In the genomic region with DNA sequence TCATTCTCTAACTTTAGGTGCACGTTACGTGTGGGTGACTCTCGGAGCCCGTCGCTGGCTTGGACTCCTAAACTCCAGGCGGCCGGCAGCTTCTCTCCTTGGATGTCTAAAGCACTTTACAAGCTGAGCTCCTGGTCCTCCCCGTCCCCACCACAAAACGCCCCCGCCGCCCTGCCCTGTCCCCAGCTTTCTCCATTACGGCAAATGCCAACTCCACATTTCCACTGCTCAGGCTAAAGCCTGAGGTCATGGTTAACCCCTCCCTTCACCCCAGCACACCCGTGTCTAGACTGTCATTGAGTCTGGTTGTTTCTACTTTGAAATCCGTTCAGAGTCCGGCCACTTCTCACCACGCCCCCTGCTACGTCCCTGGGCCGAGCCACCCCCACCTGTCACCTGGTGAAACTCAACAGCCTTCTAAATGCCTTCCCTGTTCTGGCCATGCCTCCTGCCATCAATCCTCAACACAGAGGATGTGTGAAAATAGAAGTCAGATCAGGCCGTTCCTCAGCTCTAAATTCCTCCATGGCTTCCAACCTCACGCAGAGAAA, we compare ENCODE assay signal across 1 cellular context.
TF ChIP-seq lines count a peak whose summit lies in the region.

No MANE protein-coding gene starts in this region.

TF ChIP-seq in HepG2, 621 proteins besides CTCF, POLR2A, EP300 and RAD21 (continued from another document and continues in another):
- TF ChIP-seq, protein P1, sequence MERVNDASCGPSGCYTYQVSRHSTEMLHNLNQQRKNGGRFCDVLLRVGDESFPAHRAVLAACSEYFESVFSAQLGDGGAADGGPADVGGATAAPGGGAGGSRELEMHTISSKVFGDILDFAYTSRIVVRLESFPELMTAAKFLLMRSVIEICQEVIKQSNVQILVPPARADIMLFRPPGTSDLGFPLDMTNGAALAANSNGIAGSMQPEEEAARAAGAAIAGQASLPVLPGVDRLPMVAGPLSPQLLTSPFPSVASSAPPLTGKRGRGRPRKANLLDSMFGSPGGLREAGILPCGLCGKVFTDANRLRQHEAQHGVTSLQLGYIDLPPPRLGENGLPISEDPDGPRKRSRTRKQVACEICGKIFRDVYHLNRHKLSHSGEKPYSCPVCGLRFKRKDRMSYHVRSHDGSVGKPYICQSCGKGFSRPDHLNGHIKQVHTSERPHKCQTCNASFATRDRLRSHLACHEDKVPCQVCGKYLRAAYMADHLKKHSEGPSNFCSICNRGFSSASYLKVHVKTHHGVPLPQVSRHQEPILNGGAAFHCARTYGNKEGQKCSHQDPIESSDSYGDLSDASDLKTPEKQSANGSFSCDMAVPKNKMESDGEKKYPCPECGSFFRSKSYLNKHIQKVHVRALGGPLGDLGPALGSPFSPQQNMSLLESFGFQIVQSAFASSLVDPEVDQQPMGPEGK (CRISPR knock-in tag; IDR thresholded peaks at IDR 0.05) = peak; percentile 35; the same call in 1 of the 2 replicates
- peak; percentile 81; the same call in 1 of the 2 replicates for TF ChIP-seq SPEN (CRISPR knock-in tag; IDR thresholded peaks at IDR 0.05; ENCODE audit: low read depth)
- TF ChIP-seq, protein P2, sequence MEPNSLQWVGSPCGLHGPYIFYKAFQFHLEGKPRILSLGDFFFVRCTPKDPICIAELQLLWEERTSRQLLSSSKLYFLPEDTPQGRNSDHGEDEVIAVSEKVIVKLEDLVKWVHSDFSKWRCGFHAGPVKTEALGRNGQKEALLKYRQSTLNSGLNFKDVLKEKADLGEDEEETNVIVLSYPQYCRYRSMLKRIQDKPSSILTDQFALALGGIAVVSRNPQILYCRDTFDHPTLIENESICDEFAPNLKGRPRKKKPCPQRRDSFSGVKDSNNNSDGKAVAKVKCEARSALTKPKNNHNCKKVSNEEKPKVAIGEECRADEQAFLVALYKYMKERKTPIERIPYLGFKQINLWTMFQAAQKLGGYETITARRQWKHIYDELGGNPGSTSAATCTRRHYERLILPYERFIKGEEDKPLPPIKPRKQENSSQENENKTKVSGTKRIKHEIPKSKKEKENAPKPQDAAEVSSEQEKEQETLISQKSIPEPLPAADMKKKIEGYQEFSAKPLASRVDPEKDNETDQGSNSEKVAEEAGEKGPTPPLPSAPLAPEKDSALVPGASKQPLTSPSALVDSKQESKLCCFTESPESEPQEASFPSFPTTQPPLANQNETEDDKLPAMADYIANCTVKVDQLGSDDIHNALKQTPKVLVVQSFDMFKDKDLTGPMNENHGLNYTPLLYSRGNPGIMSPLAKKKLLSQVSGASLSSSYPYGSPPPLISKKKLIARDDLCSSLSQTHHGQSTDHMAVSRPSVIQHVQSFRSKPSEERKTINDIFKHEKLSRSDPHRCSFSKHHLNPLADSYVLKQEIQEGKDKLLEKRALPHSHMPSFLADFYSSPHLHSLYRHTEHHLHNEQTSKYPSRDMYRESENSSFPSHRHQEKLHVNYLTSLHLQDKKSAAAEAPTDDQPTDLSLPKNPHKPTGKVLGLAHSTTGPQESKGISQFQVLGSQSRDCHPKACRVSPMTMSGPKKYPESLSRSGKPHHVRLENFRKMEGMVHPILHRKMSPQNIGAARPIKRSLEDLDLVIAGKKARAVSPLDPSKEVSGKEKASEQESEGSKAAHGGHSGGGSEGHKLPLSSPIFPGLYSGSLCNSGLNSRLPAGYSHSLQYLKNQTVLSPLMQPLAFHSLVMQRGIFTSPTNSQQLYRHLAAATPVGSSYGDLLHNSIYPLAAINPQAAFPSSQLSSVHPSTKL (CRISPR knock-in tag; IDR thresholded peaks at IDR 0.05) = peak; percentile 55
- peak; percentile 94 for TF ChIP-seq ZSCAN29 (CRISPR knock-in tag; conservative IDR thresholded peaks at IDR 0.05)
- TF ChIP-seq, protein P3, sequence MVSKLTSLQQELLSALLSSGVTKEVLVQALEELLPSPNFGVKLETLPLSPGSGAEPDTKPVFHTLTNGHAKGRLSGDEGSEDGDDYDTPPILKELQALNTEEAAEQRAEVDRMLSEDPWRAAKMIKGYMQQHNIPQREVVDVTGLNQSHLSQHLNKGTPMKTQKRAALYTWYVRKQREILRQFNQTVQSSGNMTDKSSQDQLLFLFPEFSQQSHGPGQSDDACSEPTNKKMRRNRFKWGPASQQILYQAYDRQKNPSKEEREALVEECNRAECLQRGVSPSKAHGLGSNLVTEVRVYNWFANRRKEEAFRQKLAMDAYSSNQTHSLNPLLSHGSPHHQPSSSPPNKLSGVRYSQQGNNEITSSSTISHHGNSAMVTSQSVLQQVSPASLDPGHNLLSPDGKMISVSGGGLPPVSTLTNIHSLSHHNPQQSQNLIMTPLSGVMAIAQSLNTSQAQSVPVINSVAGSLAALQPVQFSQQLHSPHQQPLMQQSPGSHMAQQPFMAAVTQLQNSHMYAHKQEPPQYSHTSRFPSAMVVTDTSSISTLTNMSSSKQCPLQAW (CRISPR knock-in tag; IDR thresholded peaks at IDR 0.05) = peak; percentile 51
- TF ChIP-seq HNRNPL (IDR thresholded peaks at IDR 0.05; ENCODE audit: low read depth, low read length) = no peak
- peak; percentile 18; the same call in 1 of the 2 replicates for TF ChIP-seq RXRA (CRISPR knock-in tag; IDR thresholded peaks at IDR 0.05)
- TF ChIP-seq ZNF24 (IDR thresholded peaks at IDR 0.05) = no peak
- TF ChIP-seq SOX13 (IDR thresholded peaks at IDR 0.05) = no peak
- TF ChIP-seq SOX13 (CRISPR knock-in tag; conservative IDR thresholded peaks at IDR 0.05 in 1 of 2, IDR thresholded peaks at IDR 0.05 in 1 of 2) = peak in 1 of 2 experiments; percentile 46; a peak in 2 of 4 replicates
- no peak for TF ChIP-seq U2AF1 (optimal IDR thresholded peaks at IDR 0.05; ENCODE audit: low read depth, low read length)
- TF ChIP-seq MEIS2 (CRISPR knock-in tag; IDR thresholded peaks at IDR 0.05) = peak; percentile 63; the same call in 1 of the 2 replicates
- no peak for TF ChIP-seq ZNF124 (CRISPR knock-in tag; IDR thresholded peaks at IDR 0.05)
- TF ChIP-seq NFATC3 (CRISPR knock-in tag; IDR thresholded peaks at IDR 0.05) = no peak
- TF ChIP-seq FOXA3 (CRISPR knock-in tag; IDR thresholded peaks at IDR 0.05) = peak; percentile 25; the same call in 1 of the 2 replicates
- TF ChIP-seq, protein P4, sequence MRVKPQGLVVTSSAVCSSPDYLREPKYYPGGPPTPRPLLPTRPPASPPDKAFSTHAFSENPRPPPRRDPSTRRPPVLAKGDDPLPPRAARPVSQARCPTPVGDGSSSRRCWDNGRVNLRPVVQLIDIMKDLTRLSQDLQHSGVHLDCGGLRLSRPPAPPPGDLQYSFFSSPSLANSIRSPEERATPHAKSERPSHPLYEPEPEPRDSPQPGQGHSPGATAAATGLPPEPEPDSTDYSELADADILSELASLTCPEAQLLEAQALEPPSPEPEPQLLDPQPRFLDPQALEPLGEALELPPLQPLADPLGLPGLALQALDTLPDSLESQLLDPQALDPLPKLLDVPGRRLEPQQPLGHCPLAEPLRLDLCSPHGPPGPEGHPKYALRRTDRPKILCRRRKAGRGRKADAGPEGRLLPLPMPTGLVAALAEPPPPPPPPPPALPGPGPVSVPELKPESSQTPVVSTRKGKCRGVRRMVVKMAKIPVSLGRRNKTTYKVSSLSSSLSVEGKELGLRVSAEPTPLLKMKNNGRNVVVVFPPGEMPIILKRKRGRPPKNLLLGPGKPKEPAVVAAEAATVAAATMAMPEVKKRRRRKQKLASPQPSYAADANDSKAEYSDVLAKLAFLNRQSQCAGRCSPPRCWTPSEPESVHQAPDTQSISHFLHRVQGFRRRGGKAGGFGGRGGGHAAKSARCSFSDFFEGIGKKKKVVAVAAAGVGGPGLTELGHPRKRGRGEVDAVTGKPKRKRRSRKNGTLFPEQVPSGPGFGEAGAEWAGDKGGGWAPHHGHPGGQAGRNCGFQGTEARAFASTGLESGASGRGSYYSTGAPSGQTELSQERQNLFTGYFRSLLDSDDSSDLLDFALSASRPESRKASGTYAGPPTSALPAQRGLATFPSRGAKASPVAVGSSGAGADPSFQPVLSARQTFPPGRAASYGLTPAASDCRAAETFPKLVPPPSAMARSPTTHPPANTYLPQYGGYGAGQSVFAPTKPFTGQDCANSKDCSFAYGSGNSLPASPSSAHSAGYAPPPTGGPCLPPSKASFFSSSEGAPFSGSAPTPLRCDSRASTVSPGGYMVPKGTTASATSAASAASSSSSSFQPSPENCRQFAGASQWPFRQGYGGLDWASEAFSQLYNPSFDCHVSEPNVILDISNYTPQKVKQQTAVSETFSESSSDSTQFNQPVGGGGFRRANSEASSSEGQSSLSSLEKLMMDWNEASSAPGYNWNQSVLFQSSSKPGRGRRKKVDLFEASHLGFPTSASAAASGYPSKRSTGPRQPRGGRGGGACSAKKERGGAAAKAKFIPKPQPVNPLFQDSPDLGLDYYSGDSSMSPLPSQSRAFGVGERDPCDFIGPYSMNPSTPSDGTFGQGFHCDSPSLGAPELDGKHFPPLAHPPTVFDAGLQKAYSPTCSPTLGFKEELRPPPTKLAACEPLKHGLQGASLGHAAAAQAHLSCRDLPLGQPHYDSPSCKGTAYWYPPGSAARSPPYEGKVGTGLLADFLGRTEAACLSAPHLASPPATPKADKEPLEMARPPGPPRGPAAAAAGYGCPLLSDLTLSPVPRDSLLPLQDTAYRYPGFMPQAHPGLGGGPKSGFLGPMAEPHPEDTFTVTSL (CRISPR knock-in tag; IDR thresholded peaks at IDR 0.05; ENCODE audit: borderline replicate concordance) = peak; percentile 33; the same call in 1 of the 2 replicates
- TF ChIP-seq SALL2 (CRISPR knock-in tag; IDR thresholded peaks at IDR 0.05) = 0 out of 2 replicates have a peak, but pooled peaks have one; percentile 26
- no peak for TF ChIP-seq MZF1 (CRISPR knock-in tag; IDR thresholded peaks at IDR 0.05; ENCODE audit: borderline replicate concordance)
- TF ChIP-seq NRL (CRISPR knock-in tag; IDR thresholded peaks at IDR 0.05; ENCODE audit: borderline replicate concordance) = no peak
- TF ChIP-seq NCOR1 (IDR thresholded peaks at IDR 0.05; ENCODE audit: borderline replicate concordance, low read length) = peak; percentile 88; the same call in 1 of the 2 replicates
- TF ChIP-seq, protein P5, sequence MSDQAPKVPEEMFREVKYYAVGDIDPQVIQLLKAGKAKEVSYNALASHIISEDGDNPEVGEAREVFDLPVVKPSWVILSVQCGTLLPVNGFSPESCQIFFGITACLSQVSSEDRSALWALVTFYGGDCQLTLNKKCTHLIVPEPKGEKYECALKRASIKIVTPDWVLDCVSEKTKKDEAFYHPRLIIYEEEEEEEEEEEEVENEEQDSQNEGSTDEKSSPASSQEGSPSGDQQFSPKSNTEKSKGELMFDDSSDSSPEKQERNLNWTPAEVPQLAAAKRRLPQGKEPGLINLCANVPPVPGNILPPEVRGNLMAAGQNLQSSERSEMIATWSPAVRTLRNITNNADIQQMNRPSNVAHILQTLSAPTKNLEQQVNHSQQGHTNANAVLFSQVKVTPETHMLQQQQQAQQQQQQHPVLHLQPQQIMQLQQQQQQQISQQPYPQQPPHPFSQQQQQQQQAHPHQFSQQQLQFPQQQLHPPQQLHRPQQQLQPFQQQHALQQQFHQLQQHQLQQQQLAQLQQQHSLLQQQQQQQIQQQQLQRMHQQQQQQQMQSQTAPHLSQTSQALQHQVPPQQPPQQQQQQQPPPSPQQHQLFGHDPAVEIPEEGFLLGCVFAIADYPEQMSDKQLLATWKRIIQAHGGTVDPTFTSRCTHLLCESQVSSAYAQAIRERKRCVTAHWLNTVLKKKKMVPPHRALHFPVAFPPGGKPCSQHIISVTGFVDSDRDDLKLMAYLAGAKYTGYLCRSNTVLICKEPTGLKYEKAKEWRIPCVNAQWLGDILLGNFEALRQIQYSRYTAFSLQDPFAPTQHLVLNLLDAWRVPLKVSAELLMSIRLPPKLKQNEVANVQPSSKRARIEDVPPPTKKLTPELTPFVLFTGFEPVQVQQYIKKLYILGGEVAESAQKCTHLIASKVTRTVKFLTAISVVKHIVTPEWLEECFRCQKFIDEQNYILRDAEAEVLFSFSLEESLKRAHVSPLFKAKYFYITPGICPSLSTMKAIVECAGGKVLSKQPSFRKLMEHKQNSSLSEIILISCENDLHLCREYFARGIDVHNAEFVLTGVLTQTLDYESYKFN (CRISPR knock-in tag; conservative IDR thresholded peaks at IDR 0.05) = peak; percentile 39; the same call in 1 of the 2 replicates
- TF ChIP-seq KDM6A (CRISPR knock-in tag; IDR thresholded peaks at IDR 0.05; ENCODE audit: low read depth) = no peak
- no peak for TF ChIP-seq ZNF839 (CRISPR knock-in tag; IDR thresholded peaks at IDR 0.05; ENCODE audit: borderline replicate concordance)
- peak; percentile 65 for TF ChIP-seq RARA (CRISPR knock-in tag; IDR thresholded peaks at IDR 0.05)
- no peak for TF ChIP-seq NFIC (IDR thresholded peaks at IDR 0.05; ENCODE audit: low read length)
- TF ChIP-seq SMYD3 (CRISPR knock-in tag; IDR thresholded peaks at IDR 0.05) = 0 out of 2 replicates have a peak, but pooled peaks have one; percentile 17
- TF ChIP-seq, protein P6, sequence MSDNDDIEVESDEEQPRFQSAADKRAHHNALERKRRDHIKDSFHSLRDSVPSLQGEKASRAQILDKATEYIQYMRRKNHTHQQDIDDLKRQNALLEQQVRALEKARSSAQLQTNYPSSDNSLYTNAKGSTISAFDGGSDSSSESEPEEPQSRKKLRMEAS (IDR thresholded peaks at IDR 0.05) = peak; percentile 41; the same call in 1 of the 2 replicates
- TF ChIP-seq DMAP1 (CRISPR knock-in tag; IDR thresholded peaks at IDR 0.05) = no peak
- TF ChIP-seq, protein P7, sequence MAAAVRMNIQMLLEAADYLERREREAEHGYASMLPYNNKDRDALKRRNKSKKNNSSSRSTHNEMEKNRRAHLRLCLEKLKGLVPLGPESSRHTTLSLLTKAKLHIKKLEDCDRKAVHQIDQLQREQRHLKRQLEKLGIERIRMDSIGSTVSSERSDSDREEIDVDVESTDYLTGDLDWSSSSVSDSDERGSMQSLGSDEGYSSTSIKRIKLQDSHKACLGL (CRISPR knock-in tag; IDR thresholded peaks at IDR 0.05) = 0 out of 2 replicates have a peak, but pooled peaks have one; percentile 46
- TF ChIP-seq ASH2L (IDR thresholded peaks at IDR 0.05; ENCODE audit: insufficient read length, low read depth, low read length) = peak; percentile 27
- 0 out of 2 replicates have a peak, but pooled peaks have one; percentile 24 for TF ChIP-seq MIER3 (CRISPR knock-in tag; IDR thresholded peaks at IDR 0.05; ENCODE audit: borderline replicate concordance)
- TF ChIP-seq, protein P8, sequence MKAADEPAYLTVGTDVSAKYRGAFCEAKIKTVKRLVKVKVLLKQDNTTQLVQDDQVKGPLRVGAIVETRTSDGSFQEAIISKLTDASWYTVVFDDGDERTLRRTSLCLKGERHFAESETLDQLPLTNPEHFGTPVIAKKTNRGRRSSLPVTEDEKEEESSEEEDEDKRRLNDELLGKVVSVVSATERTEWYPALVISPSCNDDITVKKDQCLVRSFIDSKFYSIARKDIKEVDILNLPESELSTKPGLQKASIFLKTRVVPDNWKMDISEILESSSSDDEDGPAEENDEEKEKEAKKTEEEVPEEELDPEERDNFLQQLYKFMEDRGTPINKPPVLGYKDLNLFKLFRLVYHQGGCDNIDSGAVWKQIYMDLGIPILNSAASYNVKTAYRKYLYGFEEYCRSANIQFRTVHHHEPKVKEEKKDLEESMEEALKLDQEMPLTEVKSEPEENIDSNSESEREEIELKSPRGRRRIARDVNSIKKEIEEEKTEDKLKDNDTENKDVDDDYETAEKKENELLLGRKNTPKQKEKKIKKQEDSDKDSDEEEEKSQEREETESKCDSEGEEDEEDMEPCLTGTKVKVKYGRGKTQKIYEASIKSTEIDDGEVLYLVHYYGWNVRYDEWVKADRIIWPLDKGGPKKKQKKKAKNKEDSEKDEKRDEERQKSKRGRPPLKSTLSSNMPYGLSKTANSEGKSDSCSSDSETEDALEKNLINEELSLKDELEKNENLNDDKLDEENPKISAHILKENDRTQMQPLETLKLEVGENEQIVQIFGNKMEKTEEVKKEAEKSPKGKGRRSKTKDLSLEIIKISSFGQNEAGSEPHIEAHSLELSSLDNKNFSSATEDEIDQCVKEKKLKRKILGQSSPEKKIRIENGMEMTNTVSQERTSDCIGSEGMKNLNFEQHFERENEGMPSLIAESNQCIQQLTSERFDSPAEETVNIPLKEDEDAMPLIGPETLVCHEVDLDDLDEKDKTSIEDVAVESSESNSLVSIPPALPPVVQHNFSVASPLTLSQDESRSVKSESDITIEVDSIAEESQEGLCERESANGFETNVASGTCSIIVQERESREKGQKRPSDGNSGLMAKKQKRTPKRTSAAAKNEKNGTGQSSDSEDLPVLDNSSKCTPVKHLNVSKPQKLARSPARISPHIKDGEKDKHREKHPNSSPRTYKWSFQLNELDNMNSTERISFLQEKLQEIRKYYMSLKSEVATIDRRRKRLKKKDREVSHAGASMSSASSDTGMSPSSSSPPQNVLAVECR (CRISPR knock-in tag; IDR thresholded peaks at IDR 0.05; ENCODE audit: borderline replicate concordance) = peak; percentile 74; the same call in 1 of the 2 replicates
